9 cellular contexts compared by ENCODE assay signal in the genomic region with DNA sequence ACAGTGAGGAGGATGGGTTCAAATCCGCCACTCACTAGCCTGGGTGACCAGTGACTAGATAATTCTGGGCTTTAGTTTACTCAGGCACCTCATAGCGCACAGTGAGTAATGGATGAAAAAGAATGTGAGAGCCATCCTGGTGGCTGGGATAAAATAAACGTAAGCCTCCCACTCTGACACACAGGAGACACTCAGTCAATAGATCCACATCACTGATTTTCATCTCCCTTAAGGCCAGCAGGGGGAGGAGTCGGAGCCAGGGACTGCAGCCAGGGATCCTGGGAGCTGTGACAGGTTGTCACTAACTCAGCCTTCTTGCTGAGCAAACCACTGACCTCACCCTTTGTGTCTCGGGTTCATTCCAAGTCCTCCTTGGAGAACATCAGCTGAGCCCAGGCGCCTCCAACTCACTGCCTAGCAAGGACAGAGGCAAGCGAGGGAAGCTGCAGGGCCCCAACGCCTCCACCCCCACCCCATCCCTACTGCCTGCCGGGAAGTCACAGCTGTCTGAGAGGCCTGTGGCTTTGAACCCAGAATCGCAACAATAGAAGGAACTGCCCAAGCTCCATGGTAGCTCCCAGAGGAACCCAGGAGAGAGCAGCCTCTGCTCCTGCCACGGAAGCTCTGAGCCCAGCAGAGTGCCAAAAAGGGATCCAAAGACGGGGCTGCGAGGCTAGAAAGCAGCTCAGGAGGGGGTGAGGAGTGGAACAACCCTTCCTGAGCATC. TPM values are rescaled to one million over a fixed set of nuclear protein-coding genes. Genes with fewer than 3 reads are reported as not detected.
DNase-seq lines count a peak whose midpoint lies in the region; ATAC-seq lines count a peak whose summit lies in the region.
"Had no signal": no experiment of that assay in that cellular context is flagged by ENCODE, and none has a peak within 500 bp of the region (broad histone marks: within the 10 kb centered on the region; RNA-seq: fewer than 3 reads in every experiment).

No MANE protein-coding gene starts in this region.

- H3K4me1 ChIP-seq in right cardiac atrium (ENCODE audit: control insufficient read depth, insufficient read depth, low read length), result peaks cover 76% of the 10 kb centered on the region

- H3K27ac ChIP-seq in right cardiac atrium (ENCODE audit: low read length), result peak overlapping the region; percentile 99

- DNase-seq in GM04503 (ENCODE audit: low read depth) (peak; percentile 94), NCI-H2107 treated with DMSO at 0.1 percent for 48 hours (lab: John Stamatoyannopoulos, UW; ENCODE audit: unreplicated experiment) (peak; percentile 90), anterior cingulate cortex (lab: John Stamatoyannopoulos, UW) (peak in 54 of 58 donors; percentile 12 to 88 (median 66)), right cardiac atrium (peak; percentile 92 to 95 (median 94)), pulmonary artery endothelial cell (ENCODE audit: low read depth, low spot score) (peak; percentile 67)
- no peak for DNase-seq in stimulated activated CD4-positive, alpha-beta T cell treated with anti-CD3 and anti-CD28 coated beads, Interleukin-4, amount 100 ng/mL, for 24 hours
- DNase-seq: activated naive CD8-positive, alpha-beta T cell treated with anti-CD3 and anti-CD28 coated beads, Interleukin-2, amount 10 ng/mL, durations not matched to agents 7 days and 5 days had no signal

- intact Hi-C loops in right cardiac atrium (cut with DNase I), result no loop called here

- H3K4me3 ChIP-seq in right cardiac atrium (ENCODE audit: low read length), result no peak overlapping the region

- no peaks in the 10 kb centered on the region for H3K27me3 ChIP-seq in right cardiac atrium (ENCODE audit: control insufficient read depth, insufficient read depth)

- WGBS in right cardiac atrium, result 14% methylated on average over 13 of the region's 13 CpGs

- ATAC-seq in right cardiac atrium (peak; percentile 81 to 86), GM21390 (IDR thresholded peaks at IDR 0.05; ENCODE audit: unreplicated experiment) (no peak), HG02623 (IDR thresholded peaks at IDR 0.05; ENCODE audit: unreplicated experiment) (no peak)

- no peaks in the 10 kb centered on the region for H3K9me3 ChIP-seq in right cardiac atrium (ENCODE audit: control insufficient read depth, low read length)

RNA-seq across cellular contexts. Expression of gene PXN, which starts 30.7 kb away (rescaled TPM):
- total RNA-seq in right cardiac atrium, result 10 to 100 TPM; 67.8 to 89.8 (median 80.2) TPM
- polyA plus RNA-seq in right cardiac atrium, result 77.3 TPM
- total RNA-seq in pulmonary artery endothelial cell, result 64.1 and 64.8 TPM in 2 replicates

RNA-seq across cellular contexts. Expression of gene RPLP0, which starts 33.9 kb away (rescaled TPM):
- total RNA-seq in right cardiac atrium (1,000 to 10,000 TPM in 1 of 4 donors, 100 to 1,000 TPM in 3; 800 to 1,173 (median 979) TPM), pulmonary artery endothelial cell (3,190 and 3,346 TPM in 2 replicates)
- polyA plus RNA-seq in right cardiac atrium, result 1,119 TPM

RNA-seq across cellular contexts. Expression of gene GCN1, which starts 40.3 kb away (rescaled TPM):
- total RNA-seq in right cardiac atrium (10 to 100 TPM; 32.9 to 41.4 (median 35.5) TPM), pulmonary artery endothelial cell (99.0 and 108 TPM in 2 replicates)
- polyA plus RNA-seq in right cardiac atrium, result 10.6 TPM

RNA-seq across cellular contexts. Expression of gene RNU4-2, which starts 56.9 kb away (rescaled TPM):
- total RNA-seq in right cardiac atrium, result over 10,000 TPM; 12,754 to 31,201 (median 26,788) TPM
- not detected for polyA plus RNA-seq in right cardiac atrium
- under 0.01 TPM in 2 replicates for total RNA-seq in pulmonary artery endothelial cell

RNA-seq across cellular contexts. Expression of gene RNU4-1, which starts 58.2 kb away (rescaled TPM):
- total RNA-seq in right cardiac atrium (1,000 to 10,000 TPM; 1,094 to 5,230 (median 2,674) TPM), pulmonary artery endothelial cell (under 0.01 TPM in 1 of 2 replicates, not detected in the other)
- polyA plus RNA-seq in right cardiac atrium, result not detected

Comparison
In these comparisons a context has a peak if more than half of its experiments do, and no peak if none do; other contexts are left out.
1. ATAC-seq: peak in right cardiac atrium (2 of 2); none in GM21390 (single experiment) and HG02623 (single experiment).